In genomic region chr9:98192503-98193335, GRCh38 we compare ENCODE assay signal across 8 cellular contexts. TPM values are rescaled to one million over a fixed set of nuclear protein-coding genes. Genes with fewer than 3 reads are reported as not detected.
DNase-seq lines count a peak whose midpoint lies in the region; ATAC-seq and TF ChIP-seq lines count a peak whose summit lies in the region.

Gene CORO2A, minus strand, starts transcription at chr9:98192637. Its CDS starts 34,977 bp downstream, at chr9:98157660.

- peak within 1 kb of the TSS; percentile 98 for H2AFZ ChIP-seq in KMS-11 (ENCODE audit: low read depth)

- no peaks in the 10 kb centered on the region for H3K9me3 ChIP-seq in CD8-positive, alpha-beta memory T cell (ENCODE audit: low read length)
- no peaks in the 10 kb centered on the region for H3K9me3 ChIP-seq in gastroesophageal sphincter
- H3K9me3 ChIP-seq in neutrophil: no peaks in the 10 kb centered on the region

- peak within 1 kb of the TSS; percentile 63 for H3K9ac ChIP-seq in KMS-11

- no peaks in the 10 kb centered on the region for H3K36me3 ChIP-seq in CD8-positive, alpha-beta memory T cell (ENCODE audit: insufficient read depth, low read length)
- H3K36me3 ChIP-seq in KMS-11 (ENCODE audit: insufficient read depth) (no peaks in the 10 kb centered on the region), gastroesophageal sphincter (no peaks in the 10 kb centered on the region), neutrophil (peaks cover 12% of the 10 kb centered on the region)

- H3K27me3 ChIP-seq in CD8-positive, alpha-beta memory T cell (ENCODE audit: insufficient read depth, low read length, poor library complexity, severe bottlenecking): no peaks in the 10 kb centered on the region
- H3K27me3 ChIP-seq in KMS-11 (ENCODE audit: insufficient read depth, low read depth) (no peaks in the 10 kb centered on the region), gastroesophageal sphincter (peaks cover 14% of the 10 kb centered on the region), neutrophil (no peaks in the 10 kb centered on the region)

- peaks cover 0 to 3% (median 0%) of the 10 kb centered on the region in 3 donors for H3K36me3 Mint-ChIP-seq in CD8-positive, alpha-beta memory T cell
- no peaks in the 10 kb centered on the region for H3K36me3 Mint-ChIP-seq in activated naive CD4-positive, alpha-beta T cell treated with anti-CD3 and anti-CD28 coated beads for 36 hours (ENCODE audit: low read depth)

- no peaks in the 10 kb centered on the region for H4K20me1 ChIP-seq in KMS-11 (ENCODE audit: insufficient read depth)

- ATAC-seq in GM21381 (IDR thresholded peaks at IDR 0.05; ENCODE audit: unreplicated experiment) (peak; percentile 69), gastroesophageal sphincter (peak; percentile 87)

- no peaks in the 10 kb centered on the region for H3K79me2 ChIP-seq in KMS-11 (ENCODE audit: insufficient read depth, low read depth)

- POLR2A ChIA-PET in CD8-positive, alpha-beta memory T cell (lab: Charles Lee): interaction anchor here (0.5 to 3.3 kb wide), 6 partner anchors 8 to 91 kb away, joined by 3 to 19 read pairs (median 6); partner anchors contain the start of genes TBC1D2 and TRIM14

- peaks cover 31% of the 10 kb centered on the region for H3K4me1 ChIP-seq in CD8-positive, alpha-beta memory T cell (ENCODE audit: insufficient read depth, low read length)
- H3K4me1 ChIP-seq in KMS-11 (ENCODE audit: low read depth, poor library complexity, severe bottlenecking): peaks cover 11% of the 10 kb centered on the region
- H3K4me1 ChIP-seq in gastroesophageal sphincter: peaks cover 0 to 15% (median 8%) of the 10 kb centered on the region in 3 donors
- H3K4me1 ChIP-seq in neutrophil (ENCODE audit: control insufficient read depth in 1 of 2, insufficient read depth in 1 of 2, low read depth in 1 of 2, low read length in 1 of 2): peaks cover 24 to 32% of the 10 kb centered on the region in 2 experiments

- intact Hi-C loops in activated naive CD4-positive, alpha-beta T cell treated with anti-CD3 and anti-CD28 coated beads for 36 hours (cut with micrococcal nuclease): loop anchor here (1.0 kb wide), 6 partner anchors 63 to 269 kb away; partner anchors contain the start of genes NANS and TBC1D2

- H3K27ac ChIP-seq in CD8-positive, alpha-beta memory T cell (ENCODE audit: low read depth, low read length): peak within 1 kb of the TSS; percentile 51
- H3K27ac ChIP-seq in KMS-11 (peak within 1 kb of the TSS; percentile 45), gastroesophageal sphincter (peak within 1 kb of the TSS in 3 of 4 donors; percentile 58 to 77 (median 76)), neutrophil (peak within 1 kb of the TSS; percentile 68)

- peak within 1 kb of the TSS; percentile 83 for H3K4me2 ChIP-seq in KMS-11

- no peak for TF ChIP-seq EP300 in gastroesophageal sphincter (IDR thresholded peaks at IDR 0.05)

- H3K27ac Mint-ChIP-seq in CD8-positive, alpha-beta memory T cell: peak within 1 kb of the TSS; percentile 59 to 91 (median 80)
- peak within 1 kb of the TSS; percentile 56 for H3K27ac Mint-ChIP-seq in activated naive CD4-positive, alpha-beta T cell treated with anti-CD3 and anti-CD28 coated beads for 36 hours

- H3K27me3 Mint-ChIP-seq in CD8-positive, alpha-beta memory T cell: no peaks in the 10 kb centered on the region
- no peaks in the 10 kb centered on the region for H3K27me3 Mint-ChIP-seq in activated naive CD4-positive, alpha-beta T cell treated with anti-CD3 and anti-CD28 coated beads for 36 hours (ENCODE audit: low read depth)

- peak within 1 kb of the TSS; percentile 71 for H3K4me3 ChIP-seq in CD8-positive, alpha-beta memory T cell (ENCODE audit: low read length)
- H3K4me3 ChIP-seq in KMS-11 (IDR thresholded peaks at IDR 0.05; ENCODE audit: insufficient read depth, low read depth, low read length): no peak within 1 kb of the TSS
- peak within 1 kb of the TSS; percentile 66 to 67 for H3K4me3 ChIP-seq in gastroesophageal sphincter
- peak within 1 kb of the TSS; percentile 79 to 87 for H3K4me3 ChIP-seq in neutrophil (ENCODE audit: low read depth in 1 of 2, low read length in 1 of 2)

- TF ChIP-seq POLR2A in gastroesophageal sphincter (IDR thresholded peaks at IDR 0.05): no peak

- H3K4me1 Mint-ChIP-seq in CD8-positive, alpha-beta memory T cell: peaks cover 40 to 48% (median 44%) of the 10 kb centered on the region in 3 donors
- H3K4me1 Mint-ChIP-seq in activated naive CD4-positive, alpha-beta T cell treated with anti-CD3 and anti-CD28 coated beads for 36 hours (ENCODE audit: low read depth): peaks cover 27% of the 10 kb centered on the region

- 0% methylated on average over 2 of the region's 95 CpGs; no CpG with 5 or more reads in 1 of the 2 donors for WGBS in gastroesophageal sphincter (ENCODE audit: low coverage in 1 of 2), 2 donors

- peak; percentile 33; the same call in 1 of the 2 replicates for TF ChIP-seq CTCF in KMS-11 (conservative IDR thresholded peaks at IDR 0.05; ENCODE audit: low read depth, low read length)
- peak in 2 of 4 experiments; percentile 11 to 34 for TF ChIP-seq CTCF in gastroesophageal sphincter (IDR thresholded peaks at IDR 0.05)
- TF ChIP-seq CTCF in neutrophil (IDR thresholded peaks at IDR 0.05): peak; percentile 27

- DNase-seq in CD8-positive, alpha-beta memory T cell: peak; percentile 58 to 78 (median 74)
- peak; percentile 67 to 75 for DNase-seq in SHP77 (lab: John Stamatoyannopoulos, UW)
- DNase-seq in activated naive CD4-positive, alpha-beta T cell treated with anti-CD3 and anti-CD28 coated beads for 36 hours: peak; percentile 64
- DNase-seq in superior temporal gyrus (ENCODE audit: extremely low spot score): peak; percentile 43

- H3K9me3 Mint-ChIP-seq in CD8-positive, alpha-beta memory T cell: no peaks in the 10 kb centered on the region
- H3K9me3 Mint-ChIP-seq in activated naive CD4-positive, alpha-beta T cell treated with anti-CD3 and anti-CD28 coated beads for 36 hours: no peaks in the 10 kb centered on the region

- CTCF ChIA-PET in CD8-positive, alpha-beta memory T cell (lab: Charles Lee): interaction anchor here (0.7 to 3.1 kb wide), 10 partner anchors 10 to 118 kb away, joined by 3 to 17 read pairs (median 4); partner anchors contain the start of gene TRIM14
- CTCF ChIA-PET in activated naive CD4-positive, alpha-beta T cell treated with anti-CD3 and anti-CD28 coated beads for 36 hours (lab: Charles Lee): interaction anchor here (0.6 to 2.0 kb wide), 16 partner anchors 9 to 270 kb away, joined by 3 to 15 read pairs (median 4); partner anchors contain the start of genes TBC1D2 and TRMO

- H3K4me3 Mint-ChIP-seq in CD8-positive, alpha-beta memory T cell: peak within 1 kb of the TSS; percentile 85 to 91 (median 89)
- peak within 1 kb of the TSS; percentile 82 for H3K4me3 Mint-ChIP-seq in activated naive CD4-positive, alpha-beta T cell treated with anti-CD3 and anti-CD28 coated beads for 36 hours

RNA-seq across cellular contexts. Expression of gene CORO2A, which starts in this region (rescaled TPM):
- total RNA-seq in CD8-positive, alpha-beta memory T cell: 1 to 10 TPM; 5.1 TPM
- polyA plus RNA-seq in CD8-positive, alpha-beta memory T cell: 11.9 TPM
- 1 to 10 TPM; 8.1 to 8.2 TPM for total RNA-seq in activated naive CD4-positive, alpha-beta T cell treated with anti-CD3 and anti-CD28 coated beads for 36 hours
- total RNA-seq in gastroesophageal sphincter: 1 to 10 TPM in 1 of 4 donors, under 1 TPM in 3; 0.77 to 4.8 (median 0.86) TPM
